ENCODE assay signal across 14 cellular contexts in the genomic region with DNA sequence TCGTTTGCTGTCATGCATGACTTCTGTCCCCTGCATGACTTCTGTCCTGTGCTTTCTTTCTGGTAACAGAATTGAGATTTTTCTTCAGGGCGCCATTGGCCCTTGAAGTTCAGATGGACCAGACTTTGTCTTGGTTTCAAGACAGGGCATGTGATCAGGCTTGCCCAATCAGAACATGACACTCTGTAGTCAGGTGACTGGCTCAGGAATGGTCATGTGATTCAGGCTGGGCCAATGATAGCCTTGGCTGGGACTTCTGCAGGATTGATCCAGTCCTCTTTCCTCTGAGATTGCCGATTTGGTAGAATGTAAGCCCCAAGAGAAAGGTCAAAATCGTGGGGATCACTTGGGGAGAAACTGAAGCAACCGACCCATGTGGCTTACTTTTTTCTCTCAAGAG.
"Had no signal": no experiment of that assay in that cellular context is flagged by ENCODE, and none has a peak within 500 bp of the region (broad histone marks: within the 10 kb centered on the region; RNA-seq: fewer than 3 reads in every experiment).

No MANE protein-coding gene starts in this region.

- H3K36me3 ChIP-seq: stomach had no signal

- H3K4me3 ChIP-seq: coronary artery, stomach had no signal

- H3K4me1 ChIP-seq: parathyroid adenoma, stomach had no signal

- H3K27ac Mint-ChIP-seq: activated naive CD4-positive, alpha-beta T cell treated with anti-CD3 and anti-CD28 coated beads, Interleukin-2, amount 50 U/mL, for 24 hours had no signal

- H3K9ac ChIP-seq: parathyroid adenoma had no signal

- H3K4me3 Mint-ChIP-seq: activated naive CD4-positive, alpha-beta T cell treated with anti-CD3 and anti-CD28 coated beads, Interleukin-2, amount 50 U/mL, for 24 hours; neural crest cell had no signal

- H3K9me3 Mint-ChIP-seq: activated naive CD4-positive, alpha-beta T cell treated with anti-CD3 and anti-CD28 coated beads, Interleukin-2, amount 50 U/mL, for 24 hours had no signal

- H3K4me1 Mint-ChIP-seq: activated naive CD4-positive, alpha-beta T cell treated with anti-CD3 and anti-CD28 coated beads, Interleukin-2, amount 50 U/mL, for 24 hours had no signal

- DNase-seq: activated CD4-positive, alpha-beta T cell treated with anti-CD3 and anti-CD28 coated beads, Interleukin-2, amount 50 U/mL, for 4 hours; activated CD4-positive, CD25-positive, alpha-beta regulatory T cell treated with anti-CD3 and anti-CD28 coated beads, Interleukin-2, amount 50 U/mL, for 72 hours; activated T-cell treated with anti-CD3 and anti-CD28 coated beads, Interleukin-2, amount 50 U/mL, for 1 hour; central memory CD4-positive, alpha-beta T cell; effector CD4-positive, alpha-beta T cell; kidney glomerular epithelial cell; retina; stimulated activated CD4-positive, alpha-beta T cell treated with anti-CD3 and anti-CD28 coated beads, Interleukin-15, amount 100 ng/mL, for 24 hours; stimulated activated CD4-positive, alpha-beta T cell treated with anti-CD3 and anti-CD28 coated beads, Interleukin-4, amount 100 ng/mL, for 4 hours; stomach had no signal

- H3K27ac ChIP-seq: coronary artery, parathyroid adenoma, stomach had no signal

- H3K27me3 Mint-ChIP-seq: activated naive CD4-positive, alpha-beta T cell treated with anti-CD3 and anti-CD28 coated beads, Interleukin-2, amount 50 U/mL, for 24 hours had no signal

- H2AFZ ChIP-seq: parathyroid adenoma had no signal
